ENCODE assay signal across 8 cellular contexts in genomic region chr6:170437719-170438401, GRCh38.
A peak's percentile ranks its signal among the peaks of the same experiment; 100 is the strongest.
DNase-seq lines count a peak whose midpoint lies in the region; ATAC-seq, FAIRE-seq and TF ChIP-seq lines count a peak whose summit lies in the region.

No MANE protein-coding gene starts in this region.

- H3K18ac ChIP-seq in H1 (ENCODE audit: extremely low read depth, low read length) = no peak overlapping the region

- ATAC-seq in PC-3 = no peak
- ATAC-seq in HG02970 (IDR thresholded peaks at IDR 0.05; ENCODE audit: low FRiP score, unreplicated experiment) = no peak
- no peak for ATAC-seq in HG02623 (IDR thresholded peaks at IDR 0.05; ENCODE audit: unreplicated experiment)

- H3K9me3 ChIP-seq in Caco-2 = no peaks in the 10 kb centered on the region
- H3K9me3 ChIP-seq in PC-3 (ENCODE audit: low read length) = no peaks in the 10 kb centered on the region
- no peaks in the 10 kb centered on the region for H3K9me3 ChIP-seq in H1 (ENCODE audit: insufficient read depth in 2 of 2, low read depth in 1 of 2, low read length in 1 of 2)

- CTCF ChIA-PET in Caco-2 (lab: Charles Lee) (no interaction called here), PC-3 (lab: Charles Lee) (no interaction called here), H1 (lab: Charles Lee; ENCODE audit: partially characterized antibody) (interaction anchor here (1.1 to 1.3 kb wide), 3 partner anchors 14 to 85 kb away, joined by 3 to 7 read pairs (median 4); no protein-coding TSS in a partner anchor)

- no peaks in the 10 kb centered on the region for H3K9me3 Mint-ChIP-seq in Caco-2 (ENCODE audit: unreplicated experiment)
- H3K9me3 Mint-ChIP-seq in osteocyte (ENCODE audit: unreplicated experiment) = peaks cover 4% of the 10 kb centered on the region

- H3K36me3 ChIP-seq in Caco-2 (ENCODE audit: control insufficient read depth, insufficient read depth, low read length) (no peaks in the 10 kb centered on the region), PC-3 (ENCODE audit: low read depth, low read length) (no peaks in the 10 kb centered on the region), H1 (ENCODE audit: control insufficient read depth in 2 of 4, insufficient read depth in 4 of 4, low read length in 3 of 4) (no peaks in the 10 kb centered on the region)

- H2BK20ac ChIP-seq in H1 (ENCODE audit: low read length) = no peak overlapping the region; the same call in 1 of the 2 replicates

- no peaks in the 10 kb centered on the region for H3K4me1 Mint-ChIP-seq in Caco-2 (ENCODE audit: low read depth, unreplicated experiment)
- peaks cover 39% of the 10 kb centered on the region for H3K4me1 Mint-ChIP-seq in osteocyte (ENCODE audit: unreplicated experiment)

- POLR2A ChIA-PET in Caco-2 (lab: Charles Lee) = no interaction called here
- POLR2A ChIA-PET in PC-3 (lab: Charles Lee; ENCODE audit: unreplicated experiment) = no interaction called here
- POLR2A ChIA-PET in H1 (lab: Charles Lee; ENCODE audit: partially characterized antibody) = interaction anchor here (1.1 kb wide), 1 partner anchor 135 kb away, joined by 3 read pairs; no protein-coding TSS in a partner anchor

- H3K79me1 ChIP-seq in H1 (ENCODE audit: low read depth, low read length) = no peaks in the 10 kb centered on the region

- peak overlapping the region; percentile 88; the same call in 1 of the 2 replicates for H4K8ac ChIP-seq in H1 (ENCODE audit: extremely low read depth, insufficient read depth, low read length)

- H3K9ac ChIP-seq in PC-3 (ENCODE audit: low read length) (peak overlapping the region; percentile 68), H1 (replicated peaks in 1 of 4; ENCODE audit: extremely low read depth in 1 of 4, low read depth in 3 of 4, low read length in 3 of 4) (no peak overlapping the region; a peak in 1 of 7 replicates)

- 91% methylated on average over 12 of the region's 12 CpGs; no CpG with 5 or more reads in 1 of the 2 experiments for WGBS in H1 (ENCODE audit: extremely low coverage in 1 of 2, insufficient coverage in 1 of 2, insufficient read length in 1 of 2, insufficient replicate concordance in 2 of 2, low coverage in 1 of 2, low lambda C conversion rate in 2 of 2, missing lambda C conversion rate in 1 of 2), 2 experiments

- TF ChIP-seq RAD21 in H1 (IDR thresholded peaks at IDR 0.05 in 1 of 2, conservative IDR thresholded peaks at IDR 0.05 in 1 of 2; ENCODE audit: low read depth in 2 of 2, low read length in 2 of 2) = no peak

- H2BK12ac ChIP-seq in H1 (ENCODE audit: low read depth, low read length) = peak overlapping the region; percentile 22; the same call in 1 of the 2 replicates

- no peaks in the 10 kb centered on the region for H3K23me2 ChIP-seq in H1 (ENCODE audit: low read depth, low read length)

- H2BK120ac ChIP-seq in H1 (replicated peaks; ENCODE audit: low read depth, low read length) = no peak overlapping the region

- no peaks in the 10 kb centered on the region for H3F3A ChIP-seq in PC-3 (ENCODE audit: low read length, unreplicated experiment)

- BruUV-seq in Caco-2 (replicated peaks; lab: Mats Ljungman, UMichigan) (no TSS peak), PC-3 (replicated peaks; lab: Mats Ljungman, UMichigan) (TSS peak; percentile 62)

- H3K27ac ChIP-seq in PC-3 (ENCODE audit: low read length) = peak overlapping the region; percentile 73
- H3K27ac ChIP-seq in H1 (ENCODE audit: low read depth, low read length) = 0 out of 2 replicates have a peak overlapping the region, but pooled peaks have one; percentile 55

- H3K14ac ChIP-seq in H1 (ENCODE audit: insufficient read length) = no peak overlapping the region

- no peak overlapping the region for H3K23ac ChIP-seq in H1 (ENCODE audit: insufficient read length)

- no peak overlapping the region for H3K4me3 ChIP-seq in Caco-2 (ENCODE audit: low read depth, low read length)
- peak overlapping the region; percentile 34; the same call in 1 of the 2 replicates for H3K4me3 ChIP-seq in PC-3 (ENCODE audit: low read length)
- no peak overlapping the region for H3K4me3 ChIP-seq in H1 (ENCODE audit: extremely low read depth in 1 of 4, insufficient read depth in 2 of 4, low read depth in 3 of 4, low read length in 4 of 4)

- DNase-seq in Caco-2 (no peak), PC-3 (no peak), H1 (ENCODE audit: low read depth in 1 of 2, low spot score in 2 of 2) (no peak), osteocyte (ENCODE audit: extremely low spot score, unreplicated experiment) (peak; percentile 68), GM10266 (ENCODE audit: extremely low spot score) (no peak), GM20000 (ENCODE audit: low spot score) (no peak)

- TF ChIP-seq POLR2A in H1 (IDR thresholded peaks at IDR 0.05; ENCODE audit: control extremely low read depth in 1 of 2, low read depth in 2 of 2, low read length in 2 of 2) = no peak

- intact Hi-C loops in Caco-2 (cut with micrococcal nuclease; ENCODE audit: unreplicated experiment) = no loop called here
- intact Hi-C loops in PC-3 (cut with micrococcal nuclease) = no loop called here

- peak overlapping the region; percentile 5; the same call in 1 of the 2 replicates for H2BK15ac ChIP-seq in H1 (ENCODE audit: low read length)

- H2AFZ ChIP-seq in PC-3 (ENCODE audit: low read length) = peak overlapping the region; percentile 62
- 0 out of 2 replicates have a peak overlapping the region, but pooled peaks have one; percentile 39 for H2AFZ ChIP-seq in H1 (ENCODE audit: low read length)

- H3K4me1 ChIP-seq in Caco-2 (peaks cover 24% of the 10 kb centered on the region), PC-3 (ENCODE audit: insufficient read depth, low read length) (peaks cover 10% of the 10 kb centered on the region), H1 (replicated peaks in 1 of 4; ENCODE audit: control insufficient read depth in 3 of 4, insufficient read depth in 4 of 4, low read length in 3 of 4) (peaks cover 0 to 18% (median 9%) of the 10 kb centered on the region in 4 experiments; a peak in 6 of 7 replicates)

- no peaks in the 10 kb centered on the region for H3K79me2 ChIP-seq in PC-3 (ENCODE audit: low read length)
- no peaks in the 10 kb centered on the region for H3K79me2 ChIP-seq in H1 (ENCODE audit: control insufficient read depth in 1 of 2, insufficient read depth in 2 of 2, low read length in 2 of 2)

- H3K27ac Mint-ChIP-seq in Caco-2 (ENCODE audit: unreplicated experiment) (peak overlapping the region; percentile 64), osteocyte (ENCODE audit: unreplicated experiment) (peak overlapping the region; percentile 87)

- H2AK5ac ChIP-seq in H1 (ENCODE audit: low read depth, low read length) = no peak overlapping the region

- no peaks in the 10 kb centered on the region for H3K9me2 ChIP-seq in PC-3 (replicated peaks; ENCODE audit: low read length)

- H4K20me1 ChIP-seq in PC-3 (ENCODE audit: low read length) (no peaks in the 10 kb centered on the region), H1 (replicated peaks in 1 of 2; ENCODE audit: control insufficient read depth in 1 of 2, insufficient read depth in 2 of 2, low read length in 2 of 2) (no peaks in the 10 kb centered on the region)

- no peak overlapping the region for H4K5ac ChIP-seq in H1 (ENCODE audit: insufficient read length, low read depth, low read length)

- no peak for FAIRE-seq in H1 (lab: Jason Lieb, UNC)

- H3K56ac ChIP-seq in H1 (replicated peaks; ENCODE audit: insufficient read length, low read depth, low read length) = no peak overlapping the region

- H2BK5ac ChIP-seq in H1 (ENCODE audit: low read depth, low read length) = no peak overlapping the region

- TF ChIP-seq CTCF in Caco-2 (IDR thresholded peaks at IDR 0.05; ENCODE audit: insufficient read depth in 1 of 2, low read depth in 1 of 2, low read length in 1 of 2, severe bottlenecking in 1 of 2, unreplicated experiment in 1 of 2) (no peak), PC-3 (conservative IDR thresholded peaks at IDR 0.05; ENCODE audit: low read depth, low read length) (no peak), H1 (IDR thresholded peaks at IDR 0.05; ENCODE audit: control extremely low read depth in 1 of 3, insufficient read depth in 1 of 3, low read depth in 1 of 3, low read length in 3 of 3) (no peak), osteocyte (IDR thresholded peaks at IDR 0.05) (no peak), GM10266 (IDR thresholded peaks at IDR 0.05; ENCODE audit: control insufficient read depth, insufficient read depth, low read depth, missing control alignments) (no peak), GM20000 (IDR thresholded peaks at IDR 0.05; ENCODE audit: extremely low read depth, missing control alignments) (no peak)

- TF ChIP-seq EP300 in H1 (IDR thresholded peaks at IDR 0.05; ENCODE audit: borderline replicate concordance in 1 of 2, low read depth in 2 of 2, low read length in 2 of 2) = no peak

- H3K27me3 Mint-ChIP-seq in Caco-2 (ENCODE audit: insufficient read depth, unreplicated experiment) = no peaks in the 10 kb centered on the region
- no peaks in the 10 kb centered on the region for H3K27me3 Mint-ChIP-seq in osteocyte (ENCODE audit: unreplicated experiment)

- no peak overlapping the region for H3K4ac ChIP-seq in H1 (replicated peaks; ENCODE audit: insufficient read length, low read depth, low read length)

- H3K36me3 Mint-ChIP-seq in Caco-2 (ENCODE audit: insufficient read depth, unreplicated experiment) (no peaks in the 10 kb centered on the region), osteocyte (ENCODE audit: unreplicated experiment) (peaks cover 3% of the 10 kb centered on the region)

- peak overlapping the region; percentile 37 for H3K4me3 Mint-ChIP-seq in Caco-2 (ENCODE audit: unreplicated experiment)
- H3K4me3 Mint-ChIP-seq in osteocyte (ENCODE audit: unreplicated experiment) = peak overlapping the region; percentile 55

- no peak overlapping the region for H4K91ac ChIP-seq in H1 (replicated peaks; ENCODE audit: insufficient read length, low read length)

- H3K4me2 ChIP-seq in PC-3 (ENCODE audit: low read length) = peak overlapping the region; percentile 66
- H3K4me2 ChIP-seq in H1 (ENCODE audit: insufficient read depth in 1 of 2, low read depth in 2 of 2, low read length in 2 of 2) = 0 out of 4 replicates have a peak overlapping the region, but pooled peaks of 1 of the 2 experiments have one; percentile 8

- H3K27me3 ChIP-seq in Caco-2 (replicated peaks; ENCODE audit: control insufficient read depth, insufficient read depth, low read length) (no peaks in the 10 kb centered on the region), PC-3 (ENCODE audit: low read length) (no peaks in the 10 kb centered on the region), H1 (replicated peaks in 1 of 4; ENCODE audit: control insufficient read depth in 3 of 4, extremely low read depth in 1 of 4, insufficient read depth in 3 of 4, low read length in 3 of 4) (no peaks in the 10 kb centered on the region)

TF ChIP-seq in H1, 55 proteins besides CTCF, POLR2A, EP300 and RAD21 (continues in another document):
- TF ChIP-seq BCL11A (IDR thresholded peaks at IDR 0.05; ENCODE audit: low read depth in 2 of 2, low read length in 2 of 2) (no peak), BACH1 (IDR thresholded peaks at IDR 0.05; ENCODE audit: low read length) (no peak), SUZ12 (IDR thresholded peaks at IDR 0.05; ENCODE audit: low read length) (no peak), SIN3A (conservative IDR thresholded peaks at IDR 0.05 in 1 of 2, IDR thresholded peaks at IDR 0.05 in 1 of 2; ENCODE audit: low read depth in 1 of 2, low read length in 2 of 2) (no peak), TAF7 (optimal IDR thresholded peaks at IDR 0.05; ENCODE audit: borderline replicate concordance, low read depth, low read length) (no peak), KDM5A (IDR thresholded peaks at IDR 0.05; ENCODE audit: low read length) (no peak), RXRA (IDR thresholded peaks at IDR 0.05; ENCODE audit: insufficient read depth, low read depth, low read length) (no peak)
